Comparison of ENCODE assay signal across 1 cellular context in the genomic region with DNA sequence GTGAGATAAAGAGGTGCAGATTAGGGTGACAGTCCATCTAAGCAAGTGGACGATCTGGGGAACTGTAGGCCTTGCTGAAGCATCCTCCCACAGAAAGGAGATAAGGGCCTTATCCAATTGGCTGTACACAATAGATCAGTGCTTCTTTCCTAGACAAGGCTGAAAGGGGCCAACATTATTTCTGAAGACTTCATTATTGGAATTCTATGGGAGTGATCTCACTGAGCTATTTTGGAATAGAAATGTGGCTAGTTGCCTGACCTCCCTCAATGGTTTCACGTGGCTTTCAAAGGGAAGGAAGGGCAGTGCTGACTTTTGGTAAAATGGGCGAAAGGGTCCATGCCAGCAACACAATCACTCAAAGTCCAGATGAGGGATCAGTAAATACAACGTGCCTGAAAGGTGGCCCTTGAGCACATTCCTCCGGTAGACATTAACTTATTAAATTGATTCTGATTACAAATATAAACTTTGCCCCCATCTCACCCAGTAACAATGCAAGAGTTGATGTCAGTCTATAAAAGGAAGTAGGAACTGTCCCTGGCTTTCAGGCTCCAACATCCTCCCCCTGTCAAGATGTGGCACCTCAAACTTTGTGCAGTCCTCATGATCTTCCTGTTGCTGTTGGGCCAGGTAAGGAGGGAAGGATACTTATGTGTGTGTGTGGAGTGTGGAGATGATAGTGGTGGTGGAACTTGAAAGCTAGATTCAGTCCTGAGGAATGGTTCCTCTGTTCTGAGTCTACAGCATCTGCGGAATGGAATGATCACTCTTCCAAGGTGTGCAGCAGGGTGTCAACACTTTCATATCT.
TF ChIP-seq lines count a peak whose summit lies in the region.

A gene with protein sequence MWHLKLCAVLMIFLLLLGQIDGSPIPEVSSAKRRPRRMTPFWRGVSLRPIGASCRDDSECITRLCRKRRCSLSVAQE (plus strand): TSS at position 550 of the 811 bp plus-strand sequence. CDS start 27 bp downstream, at position 577.

TF ChIP-seq in K562, 482 proteins besides CTCF, POLR2A, EP300 and RAD21 (continued from another document and continues in another):
- TF ChIP-seq, protein P1, sequence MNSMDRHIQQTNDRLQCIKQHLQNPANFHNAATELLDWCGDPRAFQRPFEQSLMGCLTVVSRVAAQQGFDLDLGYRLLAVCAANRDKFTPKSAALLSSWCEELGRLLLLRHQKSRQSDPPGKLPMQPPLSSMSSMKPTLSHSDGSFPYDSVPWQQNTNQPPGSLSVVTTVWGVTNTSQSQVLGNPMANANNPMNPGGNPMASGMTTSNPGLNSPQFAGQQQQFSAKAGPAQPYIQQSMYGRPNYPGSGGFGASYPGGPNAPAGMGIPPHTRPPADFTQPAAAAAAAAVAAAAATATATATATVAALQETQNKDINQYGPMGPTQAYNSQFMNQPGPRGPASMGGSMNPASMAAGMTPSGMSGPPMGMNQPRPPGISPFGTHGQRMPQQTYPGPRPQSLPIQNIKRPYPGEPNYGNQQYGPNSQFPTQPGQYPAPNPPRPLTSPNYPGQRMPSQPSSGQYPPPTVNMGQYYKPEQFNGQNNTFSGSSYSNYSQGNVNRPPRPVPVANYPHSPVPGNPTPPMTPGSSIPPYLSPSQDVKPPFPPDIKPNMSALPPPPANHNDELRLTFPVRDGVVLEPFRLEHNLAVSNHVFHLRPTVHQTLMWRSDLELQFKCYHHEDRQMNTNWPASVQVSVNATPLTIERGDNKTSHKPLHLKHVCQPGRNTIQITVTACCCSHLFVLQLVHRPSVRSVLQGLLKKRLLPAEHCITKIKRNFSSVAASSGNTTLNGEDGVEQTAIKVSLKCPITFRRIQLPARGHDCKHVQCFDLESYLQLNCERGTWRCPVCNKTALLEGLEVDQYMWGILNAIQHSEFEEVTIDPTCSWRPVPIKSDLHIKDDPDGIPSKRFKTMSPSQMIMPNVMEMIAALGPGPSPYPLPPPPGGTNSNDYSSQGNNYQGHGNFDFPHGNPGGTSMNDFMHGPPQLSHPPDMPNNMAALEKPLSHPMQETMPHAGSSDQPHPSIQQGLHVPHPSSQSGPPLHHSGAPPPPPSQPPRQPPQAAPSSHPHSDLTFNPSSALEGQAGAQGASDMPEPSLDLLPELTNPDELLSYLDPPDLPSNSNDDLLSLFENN (IDR thresholded peaks at IDR 0.05; ENCODE audit: low read depth in 2 of 2, low read length in 2 of 2): no peak
- no peak for TF ChIP-seq ZNF174 (CRISPR knock-in tag; IDR thresholded peaks at IDR 0.05)
- TF ChIP-seq SMARCB1 (IDR thresholded peaks at IDR 0.05; ENCODE audit: insufficient read length, low read depth): no peak
- TF ChIP-seq, protein P2, sequence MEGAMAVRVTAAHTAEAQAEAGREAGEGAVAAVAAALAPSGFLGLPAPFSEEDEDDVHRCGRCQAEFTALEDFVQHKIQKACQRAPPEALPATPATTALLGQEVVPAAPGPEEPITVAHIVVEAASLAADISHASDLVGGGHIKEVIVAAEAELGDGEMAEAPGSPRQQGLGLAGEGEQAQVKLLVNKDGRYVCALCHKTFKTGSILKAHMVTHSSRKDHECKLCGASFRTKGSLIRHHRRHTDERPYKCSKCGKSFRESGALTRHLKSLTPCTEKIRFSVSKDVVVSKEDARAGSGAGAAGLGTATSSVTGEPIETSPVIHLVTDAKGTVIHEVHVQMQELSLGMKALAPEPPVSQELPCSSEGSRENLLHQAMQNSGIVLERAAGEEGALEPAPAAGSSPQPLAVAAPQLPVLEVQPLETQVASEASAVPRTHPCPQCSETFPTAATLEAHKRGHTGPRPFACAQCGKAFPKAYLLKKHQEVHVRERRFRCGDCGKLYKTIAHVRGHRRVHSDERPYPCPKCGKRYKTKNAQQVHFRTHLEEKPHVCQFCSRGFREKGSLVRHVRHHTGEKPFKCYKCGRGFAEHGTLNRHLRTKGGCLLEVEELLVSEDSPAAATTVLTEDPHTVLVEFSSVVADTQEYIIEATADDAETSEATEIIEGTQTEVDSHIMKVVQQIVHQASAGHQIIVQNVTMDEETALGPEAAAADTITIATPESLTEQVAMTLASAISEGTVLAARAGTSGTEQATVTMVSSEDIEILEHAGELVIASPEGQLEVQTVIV (CRISPR knock-in tag; IDR thresholded peaks at IDR 0.05; ENCODE audit: borderline replicate concordance): no peak
- TF ChIP-seq CBX8 (IDR thresholded peaks at IDR 0.05; ENCODE audit: borderline replicate concordance, extremely low read depth, low read depth, low read length, poor library complexity, severe bottlenecking): no peak
- no peak for TF ChIP-seq ZNF143 (CRISPR knock-in tag; IDR thresholded peaks at IDR 0.05)
- no peak for TF ChIP-seq ZSCAN32 (CRISPR knock-in tag; IDR thresholded peaks at IDR 0.05)
- TF ChIP-seq HDAC8 (tag; IDR thresholded peaks at IDR 0.05): no peak
- TF ChIP-seq, protein P3, sequence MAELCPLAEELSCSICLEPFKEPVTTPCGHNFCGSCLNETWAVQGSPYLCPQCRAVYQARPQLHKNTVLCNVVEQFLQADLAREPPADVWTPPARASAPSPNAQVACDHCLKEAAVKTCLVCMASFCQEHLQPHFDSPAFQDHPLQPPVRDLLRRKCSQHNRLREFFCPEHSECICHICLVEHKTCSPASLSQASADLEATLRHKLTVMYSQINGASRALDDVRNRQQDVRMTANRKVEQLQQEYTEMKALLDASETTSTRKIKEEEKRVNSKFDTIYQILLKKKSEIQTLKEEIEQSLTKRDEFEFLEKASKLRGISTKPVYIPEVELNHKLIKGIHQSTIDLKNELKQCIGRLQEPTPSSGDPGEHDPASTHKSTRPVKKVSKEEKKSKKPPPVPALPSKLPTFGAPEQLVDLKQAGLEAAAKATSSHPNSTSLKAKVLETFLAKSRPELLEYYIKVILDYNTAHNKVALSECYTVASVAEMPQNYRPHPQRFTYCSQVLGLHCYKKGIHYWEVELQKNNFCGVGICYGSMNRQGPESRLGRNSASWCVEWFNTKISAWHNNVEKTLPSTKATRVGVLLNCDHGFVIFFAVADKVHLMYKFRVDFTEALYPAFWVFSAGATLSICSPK (IDR thresholded peaks at IDR 0.05; ENCODE audit: borderline replicate concordance): no peak
- no peak for TF ChIP-seq EHMT2 (IDR thresholded peaks at IDR 0.05)
- TF ChIP-seq PHTF2 (CRISPR knock-in tag; IDR thresholded peaks at IDR 0.05): no peak
- no peak for TF ChIP-seq ZBTB7A (IDR thresholded peaks at IDR 0.05; ENCODE audit: borderline replicate concordance, control insufficient read depth, low read depth, low read length)
- TF ChIP-seq SOX6 (IDR thresholded peaks at IDR 0.05): peak; percentile 66
- TF ChIP-seq BDP1 (IDR thresholded peaks at IDR 0.05; ENCODE audit: insufficient read depth, insufficient read length): no peak
- no peak for TF ChIP-seq MAZ (CRISPR knock-in tag; conservative IDR thresholded peaks at IDR 0.05 in 1 of 2, IDR thresholded peaks at IDR 0.05 in 1 of 2)
- TF ChIP-seq ZNF551 (CRISPR knock-in tag; IDR thresholded peaks at IDR 0.05): no peak
- TF ChIP-seq CBX3 (IDR thresholded peaks at IDR 0.05; ENCODE audit: borderline replicate concordance in 1 of 2, low read length in 2 of 2): no peak
- no peak for TF ChIP-seq SIN3A (IDR thresholded peaks at IDR 0.05; ENCODE audit: borderline replicate concordance in 2 of 2, control insufficient read depth in 1 of 2, low read depth in 2 of 2, low read length in 2 of 2)
- no peak for TF ChIP-seq FOXK1 (CRISPR knock-in tag; IDR thresholded peaks at IDR 0.05; ENCODE audit: borderline replicate concordance)
- TF ChIP-seq HNRNPL (IDR thresholded peaks at IDR 0.05; ENCODE audit: low read depth, low read length): no peak
- no peak for TF ChIP-seq CCAR2 (IDR thresholded peaks at IDR 0.05; ENCODE audit: low read depth, low read length)
- TF ChIP-seq, protein P4, sequence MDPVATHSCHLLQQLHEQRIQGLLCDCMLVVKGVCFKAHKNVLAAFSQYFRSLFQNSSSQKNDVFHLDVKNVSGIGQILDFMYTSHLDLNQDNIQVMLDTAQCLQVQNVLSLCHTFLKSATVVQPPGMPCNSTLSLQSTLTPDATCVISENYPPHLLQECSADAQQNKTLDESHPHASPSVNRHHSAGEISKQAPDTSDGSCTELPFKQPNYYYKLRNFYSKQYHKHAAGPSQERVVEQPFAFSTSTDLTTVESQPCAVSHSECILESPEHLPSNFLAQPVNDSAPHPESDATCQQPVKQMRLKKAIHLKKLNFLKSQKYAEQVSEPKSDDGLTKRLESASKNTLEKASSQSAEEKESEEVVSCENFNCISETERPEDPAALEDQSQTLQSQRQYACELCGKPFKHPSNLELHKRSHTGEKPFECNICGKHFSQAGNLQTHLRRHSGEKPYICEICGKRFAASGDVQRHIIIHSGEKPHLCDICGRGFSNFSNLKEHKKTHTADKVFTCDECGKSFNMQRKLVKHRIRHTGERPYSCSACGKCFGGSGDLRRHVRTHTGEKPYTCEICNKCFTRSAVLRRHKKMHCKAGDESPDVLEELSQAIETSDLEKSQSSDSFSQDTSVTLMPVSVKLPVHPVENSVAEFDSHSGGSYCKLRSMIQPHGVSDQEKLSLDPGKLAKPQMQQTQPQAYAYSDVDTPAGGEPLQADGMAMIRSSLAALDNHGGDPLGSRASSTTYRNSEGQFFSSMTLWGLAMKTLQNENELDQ (CRISPR knock-in tag; IDR thresholded peaks at IDR 0.05; ENCODE audit: borderline replicate concordance): no peak
- no peak for TF ChIP-seq CHD4 (IDR thresholded peaks at IDR 0.05; ENCODE audit: insufficient read depth, insufficient replicate concordance, low read depth, low read length, poor library complexity, severe bottlenecking)
- TF ChIP-seq KLF6 (CRISPR knock-in tag; IDR thresholded peaks at IDR 0.05; ENCODE audit: borderline replicate concordance): no peak
- TF ChIP-seq ZFPM2 (CRISPR knock-in tag; IDR thresholded peaks at IDR 0.05): no peak
- no peak for TF ChIP-seq SMARCA5 (IDR thresholded peaks at IDR 0.05)
- TF ChIP-seq RCOR1 (IDR thresholded peaks at IDR 0.05; ENCODE audit: borderline replicate concordance in 1 of 2, low read depth in 2 of 2, low read length in 2 of 2): peak in 1 of 2 experiments; percentile 91; a peak in 2 of 4 replicates
- TF ChIP-seq, protein P5, sequence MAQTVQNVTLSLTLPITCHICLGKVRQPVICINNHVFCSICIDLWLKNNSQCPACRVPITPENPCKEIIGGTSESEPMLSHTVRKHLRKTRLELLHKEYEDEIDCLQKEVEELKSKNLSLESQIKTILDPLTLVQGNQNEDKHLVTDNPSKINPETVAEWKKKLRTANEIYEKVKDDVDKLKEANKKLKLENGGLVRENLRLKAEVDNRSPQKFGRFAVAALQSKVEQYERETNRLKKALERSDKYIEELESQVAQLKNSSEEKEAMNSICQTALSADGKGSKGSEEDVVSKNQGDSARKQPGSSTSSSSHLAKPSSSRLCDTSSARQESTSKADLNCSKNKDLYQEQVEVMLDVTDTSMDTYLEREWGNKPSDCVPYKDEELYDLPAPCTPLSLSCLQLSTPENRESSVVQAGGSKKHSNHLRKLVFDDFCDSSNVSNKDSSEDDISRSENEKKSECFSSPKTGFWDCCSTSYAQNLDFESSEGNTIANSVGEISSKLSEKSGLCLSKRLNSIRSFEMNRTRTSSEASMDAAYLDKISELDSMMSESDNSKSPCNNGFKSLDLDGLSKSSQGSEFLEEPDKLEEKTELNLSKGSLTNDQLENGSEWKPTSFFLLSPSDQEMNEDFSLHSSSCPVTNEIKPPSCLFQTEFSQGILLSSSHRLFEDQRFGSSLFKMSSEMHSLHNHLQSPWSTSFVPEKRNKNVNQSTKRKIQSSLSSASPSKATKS (CRISPR knock-in tag; IDR thresholded peaks at IDR 0.05): no peak
- no peak for TF ChIP-seq KAT7 (CRISPR knock-in tag; IDR thresholded peaks at IDR 0.05; ENCODE audit: borderline replicate concordance)
- no peak for TF ChIP-seq SMARCE1 (IDR thresholded peaks at IDR 0.05)
- peak; percentile 81 for TF ChIP-seq MEIS2 (IDR thresholded peaks at IDR 0.05; ENCODE audit: partially characterized antibody)
- no peak for TF ChIP-seq KAT2B (IDR thresholded peaks at IDR 0.05; ENCODE audit: low read depth, low read length)
- no peak for TF ChIP-seq XRCC4 (IDR thresholded peaks at IDR 0.05; ENCODE audit: extremely low read depth, insufficient read depth, insufficient read length)
- TF ChIP-seq, protein P6, sequence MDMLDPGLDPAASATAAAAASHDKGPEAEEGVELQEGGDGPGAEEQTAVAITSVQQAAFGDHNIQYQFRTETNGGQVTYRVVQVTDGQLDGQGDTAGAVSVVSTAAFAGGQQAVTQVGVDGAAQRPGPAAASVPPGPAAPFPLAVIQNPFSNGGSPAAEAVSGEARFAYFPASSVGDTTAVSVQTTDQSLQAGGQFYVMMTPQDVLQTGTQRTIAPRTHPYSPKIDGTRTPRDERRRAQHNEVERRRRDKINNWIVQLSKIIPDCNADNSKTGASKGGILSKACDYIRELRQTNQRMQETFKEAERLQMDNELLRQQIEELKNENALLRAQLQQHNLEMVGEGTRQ (CRISPR knock-in tag; IDR thresholded peaks at IDR 0.05): no peak
- peak; percentile 46 for TF ChIP-seq ZFX (CRISPR knock-in tag; IDR thresholded peaks at IDR 0.05)
- TF ChIP-seq FUS (optimal IDR thresholded peaks at IDR 0.05; ENCODE audit: low read depth, low read length): no peak
- TF ChIP-seq PML (IDR thresholded peaks at IDR 0.05; ENCODE audit: low read length): no peak
- peak; percentile 75; the same call in 1 of the 2 replicates for TF ChIP-seq POLR2AphosphoS2 (IDR thresholded peaks at IDR 0.05; ENCODE audit: low read length)
- no peak for TF ChIP-seq ZNF311 (CRISPR knock-in tag; IDR thresholded peaks at IDR 0.05)
- TF ChIP-seq, protein P7, sequence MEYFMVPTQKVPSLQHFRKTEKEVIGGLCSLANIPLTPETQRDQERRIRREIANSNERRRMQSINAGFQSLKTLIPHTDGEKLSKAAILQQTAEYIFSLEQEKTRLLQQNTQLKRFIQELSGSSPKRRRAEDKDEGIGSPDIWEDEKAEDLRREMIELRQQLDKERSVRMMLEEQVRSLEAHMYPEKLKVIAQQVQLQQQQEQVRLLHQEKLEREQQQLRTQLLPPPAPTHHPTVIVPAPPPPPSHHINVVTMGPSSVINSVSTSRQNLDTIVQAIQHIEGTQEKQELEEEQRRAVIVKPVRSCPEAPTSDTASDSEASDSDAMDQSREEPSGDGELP (CRISPR knock-in tag; IDR thresholded peaks at IDR 0.05; ENCODE audit: borderline replicate concordance): 0 out of 2 replicates have a peak, but pooled peaks have one; percentile 36
- 0 out of 2 replicates have a peak, but pooled peaks have one; percentile 8 for TF ChIP-seq SP1 (CRISPR knock-in tag; IDR thresholded peaks at IDR 0.05)
- TF ChIP-seq KDM4B (IDR thresholded peaks at IDR 0.05; ENCODE audit: borderline replicate concordance in 2 of 2, low read depth in 1 of 2): no peak
- TF ChIP-seq RBM25 (IDR thresholded peaks at IDR 0.05; ENCODE audit: low read depth, low read length, severe bottlenecking): no peak
- no peak for TF ChIP-seq U2AF2 (optimal IDR thresholded peaks at IDR 0.05; ENCODE audit: low read depth, low read length)
- no peak for TF ChIP-seq CCNT2 (IDR thresholded peaks at IDR 0.05; ENCODE audit: borderline replicate concordance, extremely low read depth, insufficient read length, low read depth, low read length)
- peak; percentile 37 for TF ChIP-seq POLR2B (IDR thresholded peaks at IDR 0.05; ENCODE audit: low read depth, partially characterized antibody)
- TF ChIP-seq ZNF57 (CRISPR knock-in tag; IDR thresholded peaks at IDR 0.05): no peak
- TF ChIP-seq ATF7 (IDR thresholded peaks at IDR 0.05): no peak
- TF ChIP-seq SLC30A9 (CRISPR knock-in tag; IDR thresholded peaks at IDR 0.05): no peak
- TF ChIP-seq, protein P8, sequence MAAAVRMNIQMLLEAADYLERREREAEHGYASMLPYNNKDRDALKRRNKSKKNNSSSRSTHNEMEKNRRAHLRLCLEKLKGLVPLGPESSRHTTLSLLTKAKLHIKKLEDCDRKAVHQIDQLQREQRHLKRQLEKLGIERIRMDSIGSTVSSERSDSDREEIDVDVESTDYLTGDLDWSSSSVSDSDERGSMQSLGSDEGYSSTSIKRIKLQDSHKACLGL (CRISPR knock-in tag; IDR thresholded peaks at IDR 0.05; ENCODE audit: borderline replicate concordance, poor library complexity, severe bottlenecking): no peak
- TF ChIP-seq ARID1B (IDR thresholded peaks at IDR 0.05): peak; percentile 22; the same call in 1 of the 2 replicates
- TF ChIP-seq CBFA2T3 (IDR thresholded peaks at IDR 0.05): 0 out of 2 replicates have a peak, but pooled peaks have one; percentile 36
